In the genomic region with DNA sequence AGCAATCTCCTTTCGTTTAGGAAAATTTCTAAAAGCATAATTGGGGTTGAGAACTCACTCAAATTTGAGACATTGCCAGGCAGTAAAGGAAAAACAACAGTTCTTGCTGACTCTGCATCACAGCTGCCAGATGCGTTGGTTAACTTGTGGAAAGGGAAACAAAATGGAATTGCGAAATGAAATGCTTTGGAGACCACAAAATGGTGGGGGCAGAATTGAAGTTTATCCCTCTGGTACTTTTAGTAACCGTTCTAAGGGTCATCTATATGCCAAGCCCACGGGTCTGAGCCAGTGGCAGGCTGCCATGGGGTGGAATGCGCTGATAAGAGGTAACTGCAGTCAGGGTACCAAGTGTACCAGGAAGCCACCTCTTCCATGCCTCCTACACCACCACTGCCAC, we compare ENCODE assay signal across 9 cellular contexts. TPM values are rescaled to one million over a fixed set of nuclear protein-coding genes. Genes with fewer than 3 reads are reported as not detected.
DNase-seq lines count a peak whose midpoint lies in the region; ATAC-seq, FAIRE-seq and TF ChIP-seq lines count a peak whose summit lies in the region.
"Had no signal": no experiment of that assay in that cellular context is flagged by ENCODE, and none has a peak within 500 bp of the region (broad histone marks: within the 10 kb centered on the region; RNA-seq: fewer than 3 reads in every experiment).

No MANE protein-coding gene starts in this region.

- H2AFZ ChIP-seq in mammary epithelial cell (ENCODE audit: low read depth, low read length) (no peak overlapping the region), HepG2 (ENCODE audit: low read length) (no peak overlapping the region)

- WGBS in mammary epithelial cell (ENCODE audit: low coverage, missing lambda C conversion rate) = 3% methylated on average over 6 of the region's 6 CpGs
- 24% methylated on average over 6 of the region's 6 CpGs for WGBS in HepG2 (ENCODE audit: low lambda C conversion rate)
- 11 to 15% methylated on average over 6 of the region's 6 CpGs for WGBS in thyroid gland, 2 donors

- DNase-seq in KG1 (lab: John Stamatoyannopoulos, UW) = peak; percentile 4
- DNase-seq in mammary epithelial cell = peak; percentile 34
- DNase-seq in HepG2 (ENCODE audit: low spot score) = peak; percentile 38
- DNase-seq in thyroid gland = peak; percentile 41 to 53
- no peak for DNase-seq in NCI-H1694 treated with DMSO at 0.1 percent for 48 hours (lab: John Stamatoyannopoulos, UW)
- no peak for DNase-seq in dorsolateral prefrontal cortex
- DNase-seq in NCI-H1092 treated with DMSO at 0.1 percent for 48 hours (lab: John Stamatoyannopoulos, UW) = no peak
- DNase-seq: activated naive CD4-positive, alpha-beta T cell treated with anti-CD3 and anti-CD28 coated beads, Interleukin-2, amount 50 U/mL, for 16 hours had no signal

- H3K4me2 ChIP-seq in mammary epithelial cell (ENCODE audit: insufficient read depth, low read depth, low read length) = no peak overlapping the region
- peak overlapping the region; percentile 39 for H3K4me2 ChIP-seq in HepG2 (ENCODE audit: low read depth, low read length)

- H3K36me3 ChIP-seq in mammary epithelial cell (ENCODE audit: insufficient read depth, low read length) (no peaks in the 10 kb centered on the region), HepG2 (replicated peaks in 1 of 2; ENCODE audit: control insufficient read depth in 1 of 2, insufficient read depth in 2 of 2, low read length in 2 of 2) (no peaks in the 10 kb centered on the region), thyroid gland (no peaks in the 10 kb centered on the region)

- no peak for FAIRE-seq in HepG2 (lab: Jason Lieb, UNC)

- CTCF ChIA-PET in mammary epithelial cell (lab: Charles Lee; ENCODE audit: low non-redundant PET) (no interaction called here), HepG2 (lab: Yijun Ruan, JAX; ENCODE audit: low intra/inter-chr PET ratio, low total read pairs) (no interaction called here)

- POLR2A ChIA-PET in HepG2 (lab: Yijun Ruan, JAX) = interaction anchor here (1.1 to 1.4 kb wide), 2 partner anchors 18 to 29 kb away, joined by 3 to 12 read pairs; a partner anchor contains a TSS

- H3K4me3 ChIP-seq in mammary epithelial cell (replicated peaks in 1 of 3; ENCODE audit: insufficient read depth in 1 of 3, low read depth in 2 of 3, low read length in 3 of 3) (no peak overlapping the region), HepG2 (replicated peaks in 1 of 3; ENCODE audit: insufficient read depth in 1 of 3, low read depth in 2 of 3, low read length in 3 of 3) (peak overlapping the region in 1 of 3 experiments; percentile 17; a peak in 1 of 6 replicates), thyroid gland (replicated peaks in 1 of 3) (no peak overlapping the region), dorsolateral prefrontal cortex (peak overlapping the region in 13 of 59 donors; percentile 2 to 43 (median 24))

- H3K9me3 ChIP-seq in mammary epithelial cell (replicated peaks; ENCODE audit: insufficient read depth, low read length) (no peaks in the 10 kb centered on the region), HepG2 (ENCODE audit: low read length) (no peaks in the 10 kb centered on the region), thyroid gland (no peaks in the 10 kb centered on the region)

- no peak for TF ChIP-seq POLR2A in HepG2 (IDR thresholded peaks at IDR 0.05; ENCODE audit: insufficient read depth in 1 of 2, low read depth in 2 of 2, low read length in 2 of 2)
- no peak for TF ChIP-seq POLR2A in thyroid gland (IDR thresholded peaks at IDR 0.05)

- dilution Hi-C loops in mammary epithelial cell (cut with HindIII; ENCODE audit: low sequenced_read_pairs) = no loop called here

- intact Hi-C loops in mammary epithelial cell (cut with micrococcal nuclease) = no loop called here
- intact Hi-C loops in HepG2 (cut with micrococcal nuclease; ENCODE audit: unreplicated experiment) = loop anchor here (2.0 kb wide), 1 partner anchor 15 kb away; no protein-coding TSS in a partner anchor
- intact Hi-C loops in thyroid gland (cut with DNase I) = no loop called here
- intact Hi-C loops in dorsolateral prefrontal cortex (cut with DNase I) = no loop called here

- TF ChIP-seq CTCF in mammary epithelial cell (conservative IDR thresholded peaks at IDR 0.05 in 1 of 2, IDR thresholded peaks at IDR 0.05 in 1 of 2; ENCODE audit: extremely low read depth in 1 of 2, insufficient read depth in 1 of 2, low read depth in 1 of 2, low read length in 2 of 2) (no peak), HepG2 (CRISPR knock-in tag; IDR thresholded peaks at IDR 0.05) (no peak), thyroid gland (IDR thresholded peaks at IDR 0.05) (no peak), dorsolateral prefrontal cortex (IDR thresholded peaks at IDR 0.05 in 54 of 56, conservative IDR thresholded peaks at IDR 0.05 in 2 of 56; ENCODE audit: low read depth in 1 of 56, partially characterized antibody in 56 of 56) (no peak)

- H3K79me2 ChIP-seq in mammary epithelial cell (ENCODE audit: insufficient read depth, low read length) = no peaks in the 10 kb centered on the region
- peaks cover 16% of the 10 kb centered on the region for H3K79me2 ChIP-seq in HepG2 (ENCODE audit: insufficient read depth, low read length)

- H4K20me1 ChIP-seq in mammary epithelial cell (ENCODE audit: insufficient read depth, low read length) = no peaks in the 10 kb centered on the region
- H4K20me1 ChIP-seq in HepG2 (ENCODE audit: insufficient read depth, low read length) = no peaks in the 10 kb centered on the region

- no peak overlapping the region for H3K9ac ChIP-seq in mammary epithelial cell (ENCODE audit: insufficient read depth, low read length)
- H3K9ac ChIP-seq in HepG2 (ENCODE audit: insufficient read depth, low read depth, low read length) = no peak overlapping the region

- ATAC-seq in HepG2 = peak; percentile 60
- no peak for ATAC-seq in GM21576 (IDR thresholded peaks at IDR 0.05; ENCODE audit: unreplicated experiment)

- in situ Hi-C loops in mammary epithelial cell (cut with MboI; ENCODE audit: low sequenced_read_pairs in 2 of 2) = no loop called here
- in situ Hi-C loops in HepG2 (cut with HindIII; ENCODE audit: extremely low pct_ligation_motif_present, low pct_unique_long_range_greater_than_20kb) = no loop called here

- BruUV-seq in mammary epithelial cell (replicated peaks; lab: Mats Ljungman, UMichigan) = no TSS peak
- no TSS peak for BruUV-seq in HepG2 (replicated peaks; lab: Mats Ljungman, UMichigan)

- H3K4me1 ChIP-seq in mammary epithelial cell (ENCODE audit: insufficient read depth, low read length) (no peaks in the 10 kb centered on the region), HepG2 (ENCODE audit: insufficient read depth, low read length) (peaks cover 57% of the 10 kb centered on the region), thyroid gland (peaks cover 9 to 16% of the 10 kb centered on the region in 2 donors)

- TF ChIP-seq EP300 in HepG2 (IDR thresholded peaks at IDR 0.05; ENCODE audit: low read depth in 2 of 2, low read length in 2 of 2) = no peak
- no peak for TF ChIP-seq EP300 in HepG2 (CRISPR knock-in tag; IDR thresholded peaks at IDR 0.05; ENCODE audit: borderline replicate concordance)

- H3K27me3 ChIP-seq in mammary epithelial cell (ENCODE audit: insufficient read depth, low read length) (no peaks in the 10 kb centered on the region), HepG2 (ENCODE audit: control insufficient read depth in 1 of 2, insufficient read depth in 2 of 2, low read length in 2 of 2) (no peaks in the 10 kb centered on the region), thyroid gland (no peaks in the 10 kb centered on the region), dorsolateral prefrontal cortex (no peaks in the 10 kb centered on the region)

- no peak for TF ChIP-seq RAD21 in HepG2 (CRISPR knock-in tag; IDR thresholded peaks at IDR 0.05)

- no peak overlapping the region for H3K27ac ChIP-seq in mammary epithelial cell (ENCODE audit: insufficient read depth, low read depth, low read length)
- peak overlapping the region; percentile 19 for H3K27ac ChIP-seq in HepG2 (ENCODE audit: extremely low read length, insufficient read depth, low read length)
- H3K27ac ChIP-seq in thyroid gland = peak overlapping the region; percentile 15 to 71 (median 46)
- peak overlapping the region in 28 of 59 donors; percentile 6 to 70 (median 38) for H3K27ac ChIP-seq in dorsolateral prefrontal cortex

TF ChIP-seq in HepG2, 621 proteins besides CTCF, POLR2A, EP300 and RAD21 (continues in another document):
- TF ChIP-seq MAFF (IDR thresholded peaks at IDR 0.05; ENCODE audit: low read depth, low read length) = peak; percentile 86
- peak; percentile 85 for TF ChIP-seq CEBPG (CRISPR knock-in tag; IDR thresholded peaks at IDR 0.05)
- peak; percentile 56; the same call in 1 of the 2 replicates for TF ChIP-seq KAT8 (CRISPR knock-in tag; IDR thresholded peaks at IDR 0.05)

RNA-seq across cellular contexts. Expression of a gene that starts 28.6 kb away (rescaled TPM):
- total RNA-seq in mammary epithelial cell (10 to 100 TPM in 1 of 2 donors, 1 to 10 TPM in 1; 6.9 to 29.8 TPM), HepG2 (2016; rRNA removed; fragmentation: Illumina TruSeq; extraction: Trizol) (1,596 and 1,895 TPM in 2 replicates), thyroid gland (100 to 1,000 TPM; 162 to 637 (median 392) TPM), dorsolateral prefrontal cortex (100 to 1,000 TPM in 115 of 120 experiments, 10 to 100 TPM in 5; 61.5 to 884 (median 225) TPM)
- polyA plus RNA-seq in mammary epithelial cell (0.57 TPM), HepG2 (2011; rRNA removed) (1,422 and 2,083 TPM in 2 replicates)
- polyA minus RNA-seq in mammary epithelial cell = not detected
- 296 and 300 TPM in 2 replicates for total RNA-seq in HepG2 (2016; cell fraction: cytosol; rRNA removed; fragmentation: Illumina TruSeq; extraction: Trizol; ENCODE audit: low read depth)
- 1,577 and 1,852 TPM in 2 replicates for total RNA-seq in HepG2 (2016; cell fraction: insoluble cytoplasmic fraction; rRNA removed; fragmentation: Illumina TruSeq; extraction: Trizol)
- 957 and 1,066 TPM in 2 replicates for total RNA-seq in HepG2 (2016; cell fraction: membrane; rRNA removed; fragmentation: Illumina TruSeq; extraction: Trizol)
- total RNA-seq in HepG2 (2016; cell fraction: nucleus; rRNA removed; fragmentation: Illumina TruSeq; extraction: Trizol) = 1,184 and 1,437 TPM in 2 replicates
- 1,126 and 1,365 TPM in 2 replicates for polyA plus RNA-seq in HepG2 (2011; cell fraction: cytosol; rRNA removed)
- polyA plus RNA-seq in HepG2 (2011; cell fraction: nucleus; rRNA removed) = 348 and 391 TPM in 2 replicates
- polyA plus RNA-seq in HepG2 (2012) = 1,145 and 1,833 TPM in 2 replicates
- 164 and 181 TPM in 2 replicates for polyA plus RNA-seq in HepG2 (2016; cell fraction: cytosol; fragmentation: Illumina TruSeq; extraction: Trizol; ENCODE audit: low read depth)
- 1,195 and 1,209 TPM in 2 replicates for polyA plus RNA-seq in HepG2 (2016; cell fraction: insoluble cytoplasmic fraction; fragmentation: Illumina TruSeq; extraction: Trizol; ENCODE audit: low read depth)
- 458 and 520 TPM in 2 replicates for polyA plus RNA-seq in HepG2 (2016; cell fraction: membrane; fragmentation: Illumina TruSeq; extraction: Trizol; ENCODE audit: low read depth)
- 1,480 and 1,518 TPM in 2 replicates for polyA plus RNA-seq in HepG2 (2016; cell fraction: nucleus; fragmentation: Illumina TruSeq; extraction: Trizol; ENCODE audit: insufficient read depth, low read depth)
- polyA minus RNA-seq in HepG2 (2011; rRNA and poly(A)+ RNA removed; ENCODE audit: low replicate concordance) = 1.0 and 783 TPM in 2 replicates
- polyA minus RNA-seq in HepG2 (2011; cell fraction: cytosol; rRNA and poly(A)+ RNA removed) = 1,217 and 1,367 TPM in 2 replicates
- 527 and 880 TPM in 2 replicates for polyA minus RNA-seq in HepG2 (2011; cell fraction: nucleus; rRNA and poly(A)+ RNA removed)

Comparison
In these comparisons a context has a peak if more than half of its experiments do, and no peak if none do; other contexts are left out.
1. DNase-seq: peak in KG1 (single experiment), mammary epithelial cell (single experiment), HepG2 (single experiment) and thyroid gland (2 of 2); none in NCI-H1694 treated with DMSO at 0.1 percent for 48 hours (single experiment), dorsolateral prefrontal cortex (0 of 10) and NCI-H1092 treated with DMSO at 0.1 percent for 48 hours (single experiment).